Comparison of ENCODE assay signal across 4 cellular contexts in the genomic region with DNA sequence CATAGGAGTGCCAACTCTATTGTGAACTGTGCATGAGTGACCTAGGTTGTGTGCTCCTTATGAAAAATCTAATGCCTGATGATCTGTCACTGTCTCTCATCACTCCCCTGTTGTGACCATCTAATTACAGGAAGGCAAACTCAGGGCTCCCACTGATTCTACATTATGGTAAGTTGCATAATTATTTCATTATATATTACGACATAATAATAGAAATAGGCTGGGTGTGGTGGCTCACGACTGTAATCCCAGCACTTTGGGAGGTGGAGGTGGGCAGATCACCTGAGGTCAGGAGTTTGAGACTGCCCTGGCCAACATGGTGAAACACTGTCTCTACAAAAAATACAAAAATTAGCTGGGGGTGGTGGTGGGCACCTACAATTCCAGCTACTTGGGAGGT. TPM values are rescaled to one million over a fixed set of nuclear protein-coding genes. Genes with fewer than 3 reads are reported as not detected.
"Had no signal": no experiment of that assay in that cellular context is flagged by ENCODE, and none has a peak within 500 bp of the region (broad histone marks: within the 10 kb centered on the region; RNA-seq: fewer than 3 reads in every experiment).

No MANE protein-coding gene starts in this region.

RNA-seq across cellular contexts. Expression of a gene that starts 14.0 kb away (rescaled TPM):
- total RNA-seq: HepG2, HT1080, IMR-90 had no signal
- polyA plus RNA-seq: IgD-negative memory B cell had no signal

RNA-seq across cellular contexts. Expression of a gene that starts 34.0 kb away (rescaled TPM):
- total RNA-seq: HepG2, HT1080, IMR-90 had no signal
- polyA plus RNA-seq: HepG2, IgD-negative memory B cell had no signal

RNA-seq across cellular contexts. Expression of a gene that starts 39.7 kb away (rescaled TPM):
- total RNA-seq: HT1080, IMR-90 had no signal
- polyA plus RNA-seq: IgD-negative memory B cell had no signal
